12 cellular contexts compared by ENCODE assay signal in the genomic region with DNA sequence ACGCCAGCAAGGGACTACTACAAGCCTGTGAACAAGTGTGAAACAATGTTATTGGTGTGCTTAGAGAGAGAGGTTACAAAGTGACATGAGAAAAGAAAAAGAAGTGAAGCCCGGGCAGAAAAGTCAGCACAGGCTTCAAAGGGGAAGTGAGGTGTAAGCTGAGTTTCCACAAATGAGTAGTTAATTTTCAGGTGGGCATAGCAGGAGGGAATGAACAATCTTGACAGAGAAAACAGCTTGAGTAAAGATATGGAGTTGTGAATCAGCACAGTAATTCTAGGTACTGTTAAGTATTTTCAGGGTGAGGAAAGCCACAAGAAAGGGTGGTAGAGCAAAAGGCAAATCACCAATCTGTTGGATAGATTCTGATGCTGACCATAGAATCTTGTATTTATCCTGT. TPM values are rescaled to one million over a fixed set of nuclear protein-coding genes. Genes with fewer than 3 reads are reported as not detected.
DNase-seq lines count a peak whose midpoint lies in the region; ATAC-seq and TF ChIP-seq lines count a peak whose summit lies in the region.
"Had no signal": no experiment of that assay in that cellular context is flagged by ENCODE, and none has a peak within 500 bp of the region (broad histone marks: within the 10 kb centered on the region; RNA-seq: fewer than 3 reads in every experiment).

No MANE protein-coding gene starts in this region.

- no peak overlapping the region for H3K4me3 ChIP-seq in breast epithelium
- H3K4me3 ChIP-seq: A549 had no signal

- H3K4me3 Mint-ChIP-seq in activated naive CD8-positive, alpha-beta T cell treated with anti-CD3 and anti-CD28 coated beads, Interleukin-2, amount 50 U/mL, for 24 hours: peak overlapping the region; percentile 2

- H3K9me3 ChIP-seq in breast epithelium: no peaks in the 10 kb centered on the region
- H3K9me3 ChIP-seq: A549 had no signal

- ATAC-seq in GM21390 (IDR thresholded peaks at IDR 0.05; ENCODE audit: unreplicated experiment): peak; percentile 49
- peak; percentile 25 for ATAC-seq in HG03139 (IDR thresholded peaks at IDR 0.05; ENCODE audit: unreplicated experiment)
- peak; percentile 41 for ATAC-seq in activated naive CD8-positive, alpha-beta T cell treated with anti-CD3 and anti-CD28 coated beads, Interleukin-2, amount 50 U/mL, for 24 hours
- ATAC-seq: A549 had no signal

- H3K27me3 ChIP-seq in breast epithelium: peaks cover 0 to 26% of the 10 kb centered on the region in 2 donors

- H3K27me3 Mint-ChIP-seq in activated naive CD8-positive, alpha-beta T cell treated with anti-CD3 and anti-CD28 coated beads, Interleukin-2, amount 50 U/mL, for 24 hours: no peaks in the 10 kb centered on the region

- intact Hi-C loops in breast epithelium (cut with DNase I; ENCODE audit: low total_unique reads): no loop called here

- peaks cover 6 to 8% of the 10 kb centered on the region in 2 donors for H3K4me1 ChIP-seq in breast epithelium

- H3K36me3 ChIP-seq in breast epithelium: no peaks in the 10 kb centered on the region

- TF ChIP-seq POLR2A in breast epithelium (IDR thresholded peaks at IDR 0.05): no peak

- peaks cover 54% of the 10 kb centered on the region for H3K4me1 Mint-ChIP-seq in activated naive CD8-positive, alpha-beta T cell treated with anti-CD3 and anti-CD28 coated beads, Interleukin-2, amount 50 U/mL, for 24 hours

- no peak for TF ChIP-seq CTCF in breast epithelium (IDR thresholded peaks at IDR 0.05)

- H3K36me3 Mint-ChIP-seq in activated naive CD8-positive, alpha-beta T cell treated with anti-CD3 and anti-CD28 coated beads, Interleukin-2, amount 50 U/mL, for 24 hours (ENCODE audit: low read depth): peaks cover 37% of the 10 kb centered on the region

- peaks cover 6% of the 10 kb centered on the region for H3K9me3 Mint-ChIP-seq in activated naive CD8-positive, alpha-beta T cell treated with anti-CD3 and anti-CD28 coated beads, Interleukin-2, amount 50 U/mL, for 24 hours

- H3K27ac Mint-ChIP-seq in activated naive CD8-positive, alpha-beta T cell treated with anti-CD3 and anti-CD28 coated beads, Interleukin-2, amount 50 U/mL, for 24 hours: peak overlapping the region; percentile 78

- DNase-seq in activated CD4-positive, alpha-beta T cell treated with anti-CD3 and anti-CD28 coated beads for 48 hours: peak; percentile 32
- no peak for DNase-seq in activated CD4-positive, alpha-beta T cell treated with anti-CD3 and anti-CD28 coated beads for 4 hours
- peak; percentile 8 for DNase-seq in activated naive CD8-positive, alpha-beta T cell treated with anti-CD3 and anti-CD28 coated beads, Interleukin-2, amount 50 U/mL, for 24 hours
- DNase-seq in T1000 (lab: John Stamatoyannopoulos, UW): no peak
- no peak for DNase-seq in NCI-H2107 treated with DMSO at 0.1 percent for 48 hours (lab: John Stamatoyannopoulos, UW; ENCODE audit: unreplicated experiment)
- no peak for DNase-seq in breast epithelium (ENCODE audit: low spot score in 2 of 2)
- DNase-seq: amygdala, NCI-H446 treated with DMSO at 0.1 percent for 48 hours had no signal

- no peak overlapping the region for H3K27ac ChIP-seq in breast epithelium
- H3K27ac ChIP-seq: A549, epithelial cell of prostate had no signal

RNA-seq across cellular contexts. Expression of gene KCNQ5, which starts 4.3 kb away (rescaled TPM):
- total RNA-seq in breast epithelium: 1 to 10 TPM in 1 of 3 donors, under 1 TPM in 2; 0.16 to 1.0 (median 0.33) TPM

Comparison
In these comparisons a context has a peak if more than half of its experiments do, and no peak if none do; other contexts are left out.
1. DNase-seq: peak in activated CD4-positive, alpha-beta T cell treated with anti-CD3 and anti-CD28 coated beads for 48 hours (single experiment) and activated naive CD8-positive, alpha-beta T cell treated with anti-CD3 and anti-CD28 coated beads, Interleukin-2, amount 50 U/mL, for 24 hours (single experiment); none in activated CD4-positive, alpha-beta T cell treated with anti-CD3 and anti-CD28 coated beads for 4 hours (0 of 2), T1000 (single experiment), NCI-H2107 treated with DMSO at 0.1 percent for 48 hours (single experiment) and breast epithelium (0 of 2).
2. Peak in every context shown above with its lines, with median percentiles within 50 percentile points of each other: ATAC-seq.